8 cellular contexts compared by ENCODE assay signal in genomic region chr5:175444060-175444904, GRCh38. TPM values are rescaled to one million over a fixed set of nuclear protein-coding genes. Genes with fewer than 3 reads are reported as not detected.
A peak's percentile ranks its signal among the peaks of the same experiment; 100 is the strongest.
DNase-seq lines count a peak whose midpoint lies in the region; ATAC-seq and TF ChIP-seq lines count a peak whose summit lies in the region.

DRD1 (minus strand) TSS chr5:175444182; CDS start chr5:175443099, 1,083 bp downstream.

- TF ChIP-seq CTCF in mesothelial cell of epicardium (IDR thresholded peaks at IDR 0.05; ENCODE audit: unreplicated experiment): peak; percentile 75

- peaks cover 69% of the 10 kb centered on the region for H3K27me3 Mint-ChIP-seq in mesothelial cell of epicardium (ENCODE audit: low read depth)

- H3K27ac Mint-ChIP-seq in mesothelial cell of epicardium: no peak within 1 kb of the TSS
- no peak within 1 kb of the TSS for H3K27ac Mint-ChIP-seq in stimulated activated effector memory CD8-positive, alpha-beta T cell treated with anti-CD3 and anti-CD28 coated beads, Interleukin-12 subunit alpha, Interleukin-12 subunit beta, amount 100 ng/mL, for 72 hours

- peaks cover 12% of the 10 kb centered on the region for H3K4me1 Mint-ChIP-seq in mesothelial cell of epicardium
- peaks cover 7% of the 10 kb centered on the region for H3K4me1 Mint-ChIP-seq in stimulated activated effector memory CD8-positive, alpha-beta T cell treated with anti-CD3 and anti-CD28 coated beads, Interleukin-12 subunit alpha, Interleukin-12 subunit beta, amount 100 ng/mL, for 72 hours

- DNase-seq in EL: peak; percentile 35
- peak; percentile 6 for DNase-seq in HK-2 (ENCODE audit: unreplicated experiment)
- DNase-seq in activated CD4-positive, alpha-beta T cell treated with anti-CD3 and anti-CD28 coated beads, Interleukin-2, amount 50 U/mL, for 24 hours (ENCODE audit: low read depth in 1 of 2, low spot score in 1 of 2): peak; percentile 12 to 37
- DNase-seq in ecto neural progenitor cell (ENCODE audit: low spot score): peak; percentile 81
- DNase-seq in mesothelial cell of epicardium (ENCODE audit: low spot score in 2 of 2, unreplicated experiment in 2 of 2): peak; percentile 56 to 76
- peak; percentile 51 to 72 for DNase-seq in stimulated activated effector memory CD8-positive, alpha-beta T cell treated with anti-CD3 and anti-CD28 coated beads, Interleukin-12 subunit alpha, Interleukin-12 subunit beta, amount 100 ng/mL, for 72 hours (ENCODE audit: low spot score in 2 of 2)
- no peak for DNase-seq in glomerular visceral epithelial cell (ENCODE audit: extremely low spot score)

- ATAC-seq in stimulated activated effector memory CD8-positive, alpha-beta T cell treated with anti-CD3 and anti-CD28 coated beads, Interleukin-12 subunit alpha, Interleukin-12 subunit beta, amount 100 ng/mL, for 72 hours: peak; percentile 84
- ATAC-seq in GM21717 (IDR thresholded peaks at IDR 0.05; ENCODE audit: unreplicated experiment): no peak

- H3K36me3 Mint-ChIP-seq in mesothelial cell of epicardium: no peaks in the 10 kb centered on the region
- no peaks in the 10 kb centered on the region for H3K36me3 Mint-ChIP-seq in stimulated activated effector memory CD8-positive, alpha-beta T cell treated with anti-CD3 and anti-CD28 coated beads, Interleukin-12 subunit alpha, Interleukin-12 subunit beta, amount 100 ng/mL, for 72 hours

- no peaks in the 10 kb centered on the region for H3K9me3 Mint-ChIP-seq in mesothelial cell of epicardium
- no peaks in the 10 kb centered on the region for H3K9me3 Mint-ChIP-seq in stimulated activated effector memory CD8-positive, alpha-beta T cell treated with anti-CD3 and anti-CD28 coated beads, Interleukin-12 subunit alpha, Interleukin-12 subunit beta, amount 100 ng/mL, for 72 hours

- H3K4me3 Mint-ChIP-seq in mesothelial cell of epicardium: peak within 1 kb of the TSS; percentile 63
- peak within 1 kb of the TSS; percentile 50 for H3K4me3 Mint-ChIP-seq in stimulated activated effector memory CD8-positive, alpha-beta T cell treated with anti-CD3 and anti-CD28 coated beads, Interleukin-12 subunit alpha, Interleukin-12 subunit beta, amount 100 ng/mL, for 72 hours

RNA-seq across cellular contexts. Expression of gene DRD1, which starts in this region (rescaled TPM):
- total RNA-seq in mesothelial cell of epicardium: 0.34 to 0.54 TPM (median 0.40 TPM) in 3 replicates

Comparison
In these comparisons a context has a peak if more than half of its experiments do, and no peak if none do; other contexts are left out.
1. Peak in DNase-seq in mesothelial cell of epicardium; RNA of the gene not detected or under 1 TPM.